In genomic region chrX:129900054-129900453, GRCh38 we compare ENCODE assay signal across 17 cellular contexts. TPM values are rescaled to one million over a fixed set of nuclear protein-coding genes. Genes with fewer than 3 reads are reported as not detected.
DNase-seq lines count a peak whose midpoint lies in the region; ATAC-seq and TF ChIP-seq lines count a peak whose summit lies in the region.
"Had no signal": no experiment of that assay in that cellular context is flagged by ENCODE, and none has a peak within 500 bp of the region (broad histone marks: within the 10 kb centered on the region; RNA-seq: fewer than 3 reads in every experiment).

No MANE protein-coding gene starts in this region.

- H3K4me1 ChIP-seq in breast epithelium, result no peaks in the 10 kb centered on the region
- H3K4me1 ChIP-seq: BLaER1, Caco-2 had no signal

- DNase-seq in NCI-H146 (lab: John Stamatoyannopoulos, UW) (peak; percentile 2), NCI-H146 treated with DMSO at 0.1 percent for 48 hours (lab: John Stamatoyannopoulos, UW; ENCODE audit: unreplicated experiment) (no peak), NCI-H2107 (lab: John Stamatoyannopoulos, UW) (peak; percentile 11), T-helper 17 cell (no peak), breast epithelium (ENCODE audit: low spot score in 2 of 2) (no peak), germinal center (ENCODE audit: low spot score) (no peak)
- DNase-seq: Caco-2; CD4-positive, CD25-positive, alpha-beta regulatory T cell; CD8-positive, alpha-beta T cell; DMS153; DND-41; GOT3 had no signal

- H3K4me3 Mint-ChIP-seq in T-helper 17 cell, result no peak overlapping the region
- H3K4me3 Mint-ChIP-seq: B cell; CD4-positive, CD25-positive, alpha-beta regulatory T cell; CD8-positive, alpha-beta T cell had no signal

- H3K4me1 Mint-ChIP-seq in T-helper 17 cell, result no peaks in the 10 kb centered on the region
- H3K4me1 Mint-ChIP-seq: B cell; CD4-positive, CD25-positive, alpha-beta regulatory T cell had no signal

- H3K27ac ChIP-seq in breast epithelium, result no peak overlapping the region
- H3K27ac ChIP-seq: 22Rv1, BLaER1, C4-2B had no signal

- H3K27ac Mint-ChIP-seq in T-helper 17 cell, result peak overlapping the region; percentile 43
- H3K27ac Mint-ChIP-seq: B cell; CD4-positive, CD25-positive, alpha-beta regulatory T cell; CD8-positive, alpha-beta T cell had no signal

- H3K36me3 Mint-ChIP-seq in T-helper 17 cell (ENCODE audit: low read depth), result no peaks in the 10 kb centered on the region
- H3K36me3 Mint-ChIP-seq: CD4-positive, CD25-positive, alpha-beta regulatory T cell; CD8-positive, alpha-beta T cell had no signal

- no peak for ATAC-seq in T-helper 17 cell
- ATAC-seq: CD8-positive, alpha-beta T cell had no signal

- intact Hi-C loops in breast epithelium (cut with DNase I; ENCODE audit: low total_unique reads), result no loop called here

- H3K9me3 ChIP-seq in T-helper 17 cell (ENCODE audit: control insufficient read depth, low read length, poor library complexity, severe bottlenecking), result no peaks in the 10 kb centered on the region
- H3K9me3 ChIP-seq in breast epithelium, result no peaks in the 10 kb centered on the region
- H3K9me3 ChIP-seq: BLaER1, Caco-2, HAP-1 had no signal

- no peaks in the 10 kb centered on the region for H3K36me3 ChIP-seq in breast epithelium
- H3K36me3 ChIP-seq: BLaER1, HAP-1 had no signal

- H3K27me3 ChIP-seq in breast epithelium, result peaks cover 0 to 23% of the 10 kb centered on the region in 2 donors

- no peak overlapping the region for H3K4me3 ChIP-seq in breast epithelium
- H3K4me3 ChIP-seq: BLaER1, HAP-1 had no signal

- no peak for TF ChIP-seq CTCF in breast epithelium (IDR thresholded peaks at IDR 0.05)

- no peaks in the 10 kb centered on the region for H3K27me3 Mint-ChIP-seq in T-helper 17 cell
- H3K27me3 Mint-ChIP-seq: B cell had no signal

- TF ChIP-seq POLR2A in breast epithelium (IDR thresholded peaks at IDR 0.05), result no peak

RNA-seq across cellular contexts. Expression of gene UTP14A, which starts 5.9 kb away (rescaled TPM):
- total RNA-seq in T-helper 17 cell (10 to 100 TPM; 11.3 to 12.3 TPM), breast epithelium (10 to 100 TPM; 17.3 to 22.6 (median 20.8) TPM)

RNA-seq across cellular contexts. Expression of gene ZDHHC9, which starts 56.4 kb away (rescaled TPM):
- total RNA-seq in T-helper 17 cell, result 1 to 10 TPM; 5.0 to 5.5 TPM
- total RNA-seq in breast epithelium, result 10 to 100 TPM; 21.8 to 36.2 (median 34.4) TPM

Comparison
In these comparisons a context has a peak if more than half of its experiments do, and no peak if none do; other contexts are left out.
1. DNase-seq: peak in NCI-H146 (single experiment) and NCI-H2107 (single experiment); none in NCI-H146 treated with DMSO at 0.1 percent for 48 hours (single experiment), T-helper 17 cell (0 of 3), breast epithelium (0 of 2) and germinal center (single experiment).